ENCODE assay signal across 7 cellular contexts in genomic region chr5:55990895-55991294, GRCh38. TPM values are rescaled to one million over a fixed set of nuclear protein-coding genes. Genes with fewer than 3 reads are reported as not detected.
DNase-seq lines count a peak whose midpoint lies in the region; ATAC-seq, FAIRE-seq and TF ChIP-seq lines count a peak whose summit lies in the region.
"Not testable (repeated sequence)": the region's sequence is repeated elsewhere in the genome, so short reads cannot be mapped to it uniquely, and the experiment has no call there.

No MANE protein-coding gene starts in this region.

- not testable (repeated sequence) for H3K9me3 Mint-ChIP-seq in CD8-positive, alpha-beta memory T cell; T-cell; activated naive CD4-positive, alpha-beta T cell treated with anti-CD3 and anti-CD28 coated beads, Interleukin-2, amount 50 U/mL, for 24 hours; naive thymus-derived CD8-positive, alpha-beta T cell
- peaks cover 12% of the 10 kb centered on the region for H3K9me3 Mint-ChIP-seq in activated CD8-positive, alpha-beta T cell treated with anti-CD3 and anti-CD28 coated beads for 36 hours

- not testable (repeated sequence) for H3K36me3 ChIP-seq in CD8-positive, alpha-beta memory T cell (ENCODE audit: insufficient read depth, low read length); esophagus muscularis mucosa
- peaks cover 2 to 12% of the 10 kb centered on the region in 2 experiments for H3K36me3 ChIP-seq in HepG2 (replicated peaks in 1 of 2; ENCODE audit: control insufficient read depth in 1 of 2, insufficient read depth in 2 of 2, low read length in 2 of 2)

- WGBS in esophagus muscularis mucosa: 77% methylated on average over 4 of the region's 4 CpGs
- WGBS in HepG2 (ENCODE audit: low lambda C conversion rate): 90% methylated on average over 4 of the region's 4 CpGs

- peak overlapping the region; percentile 79 for H3K4me2 ChIP-seq in HepG2 (ENCODE audit: low read depth, low read length)

- TF ChIP-seq CTCF in activated CD8-positive, alpha-beta T cell treated with anti-CD3 and anti-CD28 coated beads for 36 hours (IDR thresholded peaks at IDR 0.05); esophagus muscularis mucosa (IDR thresholded peaks at IDR 0.05); HepG2 (CRISPR knock-in tag; IDR thresholded peaks at IDR 0.05): not testable (repeated sequence)

- H3K79me2 ChIP-seq in HepG2 (ENCODE audit: insufficient read depth, low read length): peaks cover 91% of the 10 kb centered on the region

- H3K27me3 Mint-ChIP-seq in CD8-positive, alpha-beta memory T cell; T-cell; activated CD8-positive, alpha-beta T cell treated with anti-CD3 and anti-CD28 coated beads for 36 hours; activated naive CD4-positive, alpha-beta T cell treated with anti-CD3 and anti-CD28 coated beads, Interleukin-2, amount 50 U/mL, for 24 hours; naive thymus-derived CD8-positive, alpha-beta T cell: not testable (repeated sequence)

- not testable (repeated sequence) for H3K27ac ChIP-seq in CD8-positive, alpha-beta memory T cell (ENCODE audit: low read depth, low read length); HepG2 (ENCODE audit: extremely low read length, insufficient read depth, low read length)
- peak overlapping the region; percentile 25 to 100 (median 98) for H3K27ac ChIP-seq in esophagus muscularis mucosa (replicated peaks in 1 of 4)

- not testable (repeated sequence) for H3K27me3 ChIP-seq in CD8-positive, alpha-beta memory T cell (ENCODE audit: insufficient read depth, low read length, poor library complexity, severe bottlenecking); esophagus muscularis mucosa; HepG2 (ENCODE audit: control insufficient read depth in 1 of 2, insufficient read depth in 2 of 2, low read length in 2 of 2)

- POLR2A ChIA-PET in CD8-positive, alpha-beta memory T cell (lab: Charles Lee); activated CD8-positive, alpha-beta T cell treated with anti-CD3 and anti-CD28 coated beads for 36 hours (lab: Charles Lee): not testable (repeated sequence)
- POLR2A ChIA-PET in T-cell (lab: Charles Lee) (interaction anchor here (0.6 to 0.7 kb wide), 3 partner anchors 14 to 771 kb away, joined by 3 to 4 read pairs (median 4); no protein-coding TSS in a partner anchor), HepG2 (lab: Yijun Ruan, JAX) (interaction anchor here (0.9 kb wide), 1 partner anchor 215 kb away, joined by 3 read pairs; no protein-coding TSS in a partner anchor)
- POLR2A ChIA-PET in naive thymus-derived CD8-positive, alpha-beta T cell (lab: Charles Lee): interaction anchor here (0.6 to 1.8 kb wide), 2 partner anchors 39 to 61 kb away, joined by 3 to 6 read pairs; no protein-coding TSS in a partner anchor

- intact Hi-C loops in activated CD8-positive, alpha-beta T cell treated with anti-CD3 and anti-CD28 coated beads for 36 hours (cut with micrococcal nuclease): loop anchor here (5.0 kb wide), 1 partner anchor 91 kb away; no protein-coding TSS in a partner anchor
- intact Hi-C loops in esophagus muscularis mucosa (cut with DNase I): loop anchor here (10.0 kb wide), 1 partner anchor 64 kb away; no protein-coding TSS in a partner anchor
- intact Hi-C loops in HepG2 (cut with micrococcal nuclease; ENCODE audit: unreplicated experiment): loop anchor here (5.0 kb wide), 2 partner anchors 36 to 106 kb away; no protein-coding TSS in a partner anchor

- peaks cover 56 to 81% (median 77%) of the 10 kb centered on the region in 3 donors for H3K4me1 Mint-ChIP-seq in CD8-positive, alpha-beta memory T cell
- H3K4me1 Mint-ChIP-seq in T-cell: peaks cover 68 to 80% (median 71%) of the 10 kb centered on the region in 3 donors
- H3K4me1 Mint-ChIP-seq in activated CD8-positive, alpha-beta T cell treated with anti-CD3 and anti-CD28 coated beads for 36 hours (ENCODE audit: low read depth): peaks cover 61% of the 10 kb centered on the region
- H3K4me1 Mint-ChIP-seq in activated naive CD4-positive, alpha-beta T cell treated with anti-CD3 and anti-CD28 coated beads, Interleukin-2, amount 50 U/mL, for 24 hours: peaks cover 74% of the 10 kb centered on the region
- peaks cover 38 to 75% (median 69%) of the 10 kb centered on the region in 4 donors for H3K4me1 Mint-ChIP-seq in naive thymus-derived CD8-positive, alpha-beta T cell

- not testable (repeated sequence) for ATAC-seq in T-cell (replicated peaks in 1 of 4); activated CD8-positive, alpha-beta T cell treated with anti-CD3 and anti-CD28 coated beads for 36 hours; HepG2; naive thymus-derived CD8-positive, alpha-beta T cell

- not testable (repeated sequence) for H3K9ac ChIP-seq in HepG2 (ENCODE audit: insufficient read depth, low read depth, low read length)

- TF ChIP-seq POLR2A in esophagus muscularis mucosa (IDR thresholded peaks at IDR 0.05; ENCODE audit: low read depth); HepG2 (IDR thresholded peaks at IDR 0.05; ENCODE audit: insufficient read depth in 1 of 2, low read depth in 2 of 2, low read length in 2 of 2): not testable (repeated sequence)

- TF ChIP-seq RAD21 in HepG2 (CRISPR knock-in tag; IDR thresholded peaks at IDR 0.05): not testable (repeated sequence)

- CTCF ChIA-PET in CD8-positive, alpha-beta memory T cell (lab: Charles Lee); HepG2 (lab: Yijun Ruan, JAX; ENCODE audit: low intra/inter-chr PET ratio, low total read pairs): not testable (repeated sequence)
- CTCF ChIA-PET in T-cell (lab: Charles Lee): interaction anchor here (0.6 to 2.3 kb wide), 6 partner anchors 8 to 68 kb away, joined by 3 to 15 read pairs (median 9); no protein-coding TSS in a partner anchor
- CTCF ChIA-PET in activated CD8-positive, alpha-beta T cell treated with anti-CD3 and anti-CD28 coated beads for 36 hours (lab: Charles Lee): interaction anchor here (0.8 to 1.5 kb wide), 3 partner anchors 10 to 210 kb away, joined by 3 to 4 read pairs (median 4); no protein-coding TSS in a partner anchor

- peak overlapping the region; percentile 93 for H3K4me3 ChIP-seq in CD8-positive, alpha-beta memory T cell (ENCODE audit: low read length)
- H3K4me3 ChIP-seq in esophagus muscularis mucosa (peak overlapping the region in 3 of 4 donors; percentile 83 to 93 (median 90)), HepG2 (replicated peaks in 1 of 3; ENCODE audit: insufficient read depth in 1 of 3, low read depth in 2 of 3, low read length in 3 of 3) (peak overlapping the region in 1 of 3 experiments; percentile 34; a peak in 1 of 6 replicates)

- H3K4me3 Mint-ChIP-seq in CD8-positive, alpha-beta memory T cell: not testable (repeated sequence)
- peak overlapping the region; percentile 93 to 99 (median 95) for H3K4me3 Mint-ChIP-seq in T-cell
- H3K4me3 Mint-ChIP-seq in activated CD8-positive, alpha-beta T cell treated with anti-CD3 and anti-CD28 coated beads for 36 hours: peak overlapping the region; percentile 97
- H3K4me3 Mint-ChIP-seq in activated naive CD4-positive, alpha-beta T cell treated with anti-CD3 and anti-CD28 coated beads, Interleukin-2, amount 50 U/mL, for 24 hours: peak overlapping the region; percentile 98
- peak overlapping the region; percentile 89 to 100 (median 99) for H3K4me3 Mint-ChIP-seq in naive thymus-derived CD8-positive, alpha-beta T cell

- H2AFZ ChIP-seq in HepG2 (ENCODE audit: low read length): not testable (repeated sequence)

- peaks cover 0 to 14% (median 3%) of the 10 kb centered on the region in 3 donors for H3K36me3 Mint-ChIP-seq in CD8-positive, alpha-beta memory T cell
- peaks cover 22% of the 10 kb centered on the region for H3K36me3 Mint-ChIP-seq in T-cell
- peaks cover 47% of the 10 kb centered on the region for H3K36me3 Mint-ChIP-seq in activated CD8-positive, alpha-beta T cell treated with anti-CD3 and anti-CD28 coated beads for 36 hours (ENCODE audit: low read depth)
- H3K36me3 Mint-ChIP-seq in activated naive CD4-positive, alpha-beta T cell treated with anti-CD3 and anti-CD28 coated beads, Interleukin-2, amount 50 U/mL, for 24 hours: peaks cover 23% of the 10 kb centered on the region
- H3K36me3 Mint-ChIP-seq in naive thymus-derived CD8-positive, alpha-beta T cell: peaks cover 9 to 45% (median 15%) of the 10 kb centered on the region in 3 donors

- DNase-seq in CD8-positive, alpha-beta memory T cell; T-cell; activated CD8-positive, alpha-beta T cell treated with anti-CD3 and anti-CD28 coated beads for 36 hours; esophagus muscularis mucosa (ENCODE audit: extremely low spot score); HepG2 (ENCODE audit: low spot score); naive thymus-derived CD8-positive, alpha-beta T cell: not testable (repeated sequence)

- peaks cover 63% of the 10 kb centered on the region for H4K20me1 ChIP-seq in HepG2 (ENCODE audit: insufficient read depth, low read length)

- peak overlapping the region in 2 of 8 donors; percentile 0 to 1 for H3K27ac Mint-ChIP-seq in CD8-positive, alpha-beta memory T cell
- peak overlapping the region; percentile 95 to 100 for H3K27ac Mint-ChIP-seq in T-cell
- H3K27ac Mint-ChIP-seq in activated CD8-positive, alpha-beta T cell treated with anti-CD3 and anti-CD28 coated beads for 36 hours: peak overlapping the region; percentile 53
- H3K27ac Mint-ChIP-seq in activated naive CD4-positive, alpha-beta T cell treated with anti-CD3 and anti-CD28 coated beads, Interleukin-2, amount 50 U/mL, for 24 hours: peak overlapping the region; percentile 90
- peak overlapping the region; percentile 57 to 100 (median 97) for H3K27ac Mint-ChIP-seq in naive thymus-derived CD8-positive, alpha-beta T cell

- TF ChIP-seq EP300 in esophagus muscularis mucosa (IDR thresholded peaks at IDR 0.05); HepG2 (IDR thresholded peaks at IDR 0.05; ENCODE audit: low read depth in 2 of 2, low read length in 2 of 2); HepG2 (CRISPR knock-in tag; IDR thresholded peaks at IDR 0.05; ENCODE audit: borderline replicate concordance): not testable (repeated sequence)

- peaks cover 27% of the 10 kb centered on the region for H3K4me1 ChIP-seq in CD8-positive, alpha-beta memory T cell (ENCODE audit: insufficient read depth, low read length)
- H3K4me1 ChIP-seq in esophagus muscularis mucosa (peaks cover 29 to 72% (median 58%) of the 10 kb centered on the region in 4 donors), HepG2 (ENCODE audit: insufficient read depth, low read length) (peaks cover 61% of the 10 kb centered on the region)

- BruUV-seq in HepG2 (replicated peaks; lab: Mats Ljungman, UMichigan): not testable (repeated sequence)

- in situ Hi-C loops in HepG2 (cut with HindIII; ENCODE audit: extremely low pct_ligation_motif_present, low pct_unique_long_range_greater_than_20kb): loop anchor here (5.0 to 25.0 kb wide), 2 partner anchors 211 to 871 kb away; no protein-coding TSS in a partner anchor

- not testable (repeated sequence) for FAIRE-seq in HepG2 (lab: Jason Lieb, UNC)

- H3K9me3 ChIP-seq in CD8-positive, alpha-beta memory T cell (ENCODE audit: low read length); esophagus muscularis mucosa; HepG2 (ENCODE audit: low read length): not testable (repeated sequence)

RNA-seq across cellular contexts. Expression of gene IL6ST, which starts 3.9 kb away (rescaled TPM):
- 10 to 100 TPM; 52.2 to 60.0 TPM for total RNA-seq in CD8-positive, alpha-beta memory T cell
- polyA plus RNA-seq in CD8-positive, alpha-beta memory T cell: 18.1 TPM
- total RNA-seq in T-cell (100 to 1,000 TPM; 113 to 330 (median 129) TPM), esophagus muscularis mucosa (100 to 1,000 TPM; 384 to 561 (median 517) TPM), HepG2 (2016; rRNA removed; fragmentation: Illumina TruSeq; extraction: Trizol) (161 and 166 TPM in 2 replicates)
- total RNA-seq in activated CD8-positive, alpha-beta T cell treated with anti-CD3 and anti-CD28 coated beads for 36 hours: 10 to 100 TPM; 31.4 to 35.3 TPM
- total RNA-seq in HepG2 (2016; cell fraction: cytosol; rRNA removed; fragmentation: Illumina TruSeq; extraction: Trizol; ENCODE audit: low read depth): 14.7 and 15.1 TPM in 2 replicates
- 168 TPM in 2 replicates for total RNA-seq in HepG2 (2016; cell fraction: insoluble cytoplasmic fraction; rRNA removed; fragmentation: Illumina TruSeq; extraction: Trizol)
- total RNA-seq in HepG2 (2016; cell fraction: membrane; rRNA removed; fragmentation: Illumina TruSeq; extraction: Trizol): 65.8 and 71.7 TPM in 2 replicates
- 163 and 201 TPM in 2 replicates for total RNA-seq in HepG2 (2016; cell fraction: nucleus; rRNA removed; fragmentation: Illumina TruSeq; extraction: Trizol)
- polyA plus RNA-seq in HepG2 (2011; rRNA removed): 57.9 and 66.6 TPM in 2 replicates
- polyA plus RNA-seq in HepG2 (2011; cell fraction: cytosol; rRNA removed): 31.2 and 65.6 TPM in 2 replicates
- 23.4 and 30.7 TPM in 2 replicates for polyA plus RNA-seq in HepG2 (2011; cell fraction: nucleus; rRNA removed)
- 51.0 and 78.1 TPM in 2 replicates for polyA plus RNA-seq in HepG2 (2012)
- polyA plus RNA-seq in HepG2 (2016; cell fraction: cytosol; fragmentation: Illumina TruSeq; extraction: Trizol; ENCODE audit: low read depth): 2.0 and 2.1 TPM in 2 replicates
- 43.1 and 49.7 TPM in 2 replicates for polyA plus RNA-seq in HepG2 (2016; cell fraction: insoluble cytoplasmic fraction; fragmentation: Illumina TruSeq; extraction: Trizol; ENCODE audit: low read depth)
- polyA plus RNA-seq in HepG2 (2016; cell fraction: membrane; fragmentation: Illumina TruSeq; extraction: Trizol; ENCODE audit: low read depth): 9.8 and 10.4 TPM in 2 replicates
- polyA plus RNA-seq in HepG2 (2016; cell fraction: nucleus; fragmentation: Illumina TruSeq; extraction: Trizol; ENCODE audit: insufficient read depth, low read depth): 83.2 and 85.6 TPM in 2 replicates
- 72.6 and 124 TPM in 2 replicates for polyA minus RNA-seq in HepG2 (2011; rRNA and poly(A)+ RNA removed; ENCODE audit: low replicate concordance)
- polyA minus RNA-seq in HepG2 (2011; cell fraction: cytosol; rRNA and poly(A)+ RNA removed): 241 and 268 TPM in 2 replicates
- 145 and 264 TPM in 2 replicates for polyA minus RNA-seq in HepG2 (2011; cell fraction: nucleus; rRNA and poly(A)+ RNA removed)
- 100 to 1,000 TPM; 126 to 131 TPM for total RNA-seq in naive thymus-derived CD8-positive, alpha-beta T cell
- 10 to 100 TPM; 39.5 to 64.7 (median 54.9) TPM for polyA plus RNA-seq in naive thymus-derived CD8-positive, alpha-beta T cell
